Comparison of ENCODE assay signal across 1 cellular context in the genomic region with DNA sequence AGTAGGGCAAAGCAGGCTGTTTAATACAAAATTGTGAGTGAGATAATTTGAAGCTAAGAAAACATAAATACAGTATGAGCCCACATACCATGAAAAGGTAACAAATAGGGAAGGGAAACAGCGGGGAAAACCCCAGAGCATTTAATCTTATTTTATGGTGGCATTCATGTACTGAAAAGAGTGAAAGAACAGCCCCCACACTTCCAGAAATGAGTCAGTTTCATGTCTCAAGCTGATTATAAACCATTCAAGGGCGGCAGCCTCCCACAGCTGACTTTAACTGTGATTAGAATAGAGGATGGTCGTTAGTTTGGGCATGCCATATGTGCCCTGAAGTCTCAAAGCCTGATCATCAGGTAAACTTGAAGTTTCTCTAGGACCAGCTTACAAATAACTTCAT.
TF ChIP-seq lines count a peak whose summit lies in the region.

No MANE protein-coding gene starts in this region.

TF ChIP-seq in GM12878, 131 proteins besides CTCF, POLR2A, EP300 and RAD21 (continued from another document and continues in another):
- TF ChIP-seq, protein P1, sequence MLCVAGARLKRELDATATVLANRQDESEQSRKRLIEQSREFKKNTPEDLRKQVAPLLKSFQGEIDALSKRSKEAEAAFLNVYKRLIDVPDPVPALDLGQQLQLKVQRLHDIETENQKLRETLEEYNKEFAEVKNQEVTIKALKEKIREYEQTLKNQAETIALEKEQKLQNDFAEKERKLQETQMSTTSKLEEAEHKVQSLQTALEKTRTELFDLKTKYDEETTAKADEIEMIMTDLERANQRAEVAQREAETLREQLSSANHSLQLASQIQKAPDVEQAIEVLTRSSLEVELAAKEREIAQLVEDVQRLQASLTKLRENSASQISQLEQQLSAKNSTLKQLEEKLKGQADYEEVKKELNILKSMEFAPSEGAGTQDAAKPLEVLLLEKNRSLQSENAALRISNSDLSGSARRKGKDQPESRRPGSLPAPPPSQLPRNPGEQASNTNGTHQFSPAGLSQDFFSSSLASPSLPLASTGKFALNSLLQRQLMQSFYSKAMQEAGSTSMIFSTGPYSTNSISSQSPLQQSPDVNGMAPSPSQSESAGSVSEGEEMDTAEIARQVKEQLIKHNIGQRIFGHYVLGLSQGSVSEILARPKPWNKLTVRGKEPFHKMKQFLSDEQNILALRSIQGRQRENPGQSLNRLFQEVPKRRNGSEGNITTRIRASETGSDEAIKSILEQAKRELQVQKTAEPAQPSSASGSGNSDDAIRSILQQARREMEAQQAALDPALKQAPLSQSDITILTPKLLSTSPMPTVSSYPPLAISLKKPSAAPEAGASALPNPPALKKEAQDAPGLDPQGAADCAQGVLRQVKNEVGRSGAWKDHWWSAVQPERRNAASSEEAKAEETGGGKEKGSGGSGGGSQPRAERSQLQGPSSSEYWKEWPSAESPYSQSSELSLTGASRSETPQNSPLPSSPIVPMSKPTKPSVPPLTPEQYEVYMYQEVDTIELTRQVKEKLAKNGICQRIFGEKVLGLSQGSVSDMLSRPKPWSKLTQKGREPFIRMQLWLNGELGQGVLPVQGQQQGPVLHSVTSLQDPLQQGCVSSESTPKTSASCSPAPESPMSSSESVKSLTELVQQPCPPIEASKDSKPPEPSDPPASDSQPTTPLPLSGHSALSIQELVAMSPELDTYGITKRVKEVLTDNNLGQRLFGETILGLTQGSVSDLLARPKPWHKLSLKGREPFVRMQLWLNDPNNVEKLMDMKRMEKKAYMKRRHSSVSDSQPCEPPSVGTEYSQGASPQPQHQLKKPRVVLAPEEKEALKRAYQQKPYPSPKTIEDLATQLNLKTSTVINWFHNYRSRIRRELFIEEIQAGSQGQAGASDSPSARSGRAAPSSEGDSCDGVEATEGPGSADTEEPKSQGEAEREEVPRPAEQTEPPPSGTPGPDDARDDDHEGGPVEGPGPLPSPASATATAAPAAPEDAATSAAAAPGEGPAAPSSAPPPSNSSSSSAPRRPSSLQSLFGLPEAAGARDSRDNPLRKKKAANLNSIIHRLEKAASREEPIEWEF (IDR thresholded peaks at IDR 0.05; ENCODE audit: insufficient replicate concordance, low read depth, low read length), result no peak
- TF ChIP-seq WRNIP1 (IDR thresholded peaks at IDR 0.05; ENCODE audit: borderline replicate concordance, low read depth, low read length) (no peak), MEF2A (IDR thresholded peaks at IDR 0.05; ENCODE audit: insufficient read depth, low read depth, low read length) (peak; percentile 83; the same call in 1 of the 2 replicates), LARP7 (IDR thresholded peaks at IDR 0.05) (no peak), JUND (IDR thresholded peaks at IDR 0.05; ENCODE audit: low read depth, low read length) (peak; percentile 93), RFX5 (IDR thresholded peaks at IDR 0.05; ENCODE audit: low read depth, low read length) (no peak), SMAD5 (IDR thresholded peaks at IDR 0.05; ENCODE audit: low read depth) (no peak), POU2F2 (IDR thresholded peaks at IDR 0.05; ENCODE audit: borderline replicate concordance, low read depth, low read length) (peak; percentile 92; the same call in 2 of the 3 replicates), KDM1A (IDR thresholded peaks at IDR 0.05; ENCODE audit: borderline replicate concordance) (no peak), ETV6 (conservative IDR thresholded peaks at IDR 0.05 in 1 of 2, IDR thresholded peaks at IDR 0.05 in 1 of 2; ENCODE audit: borderline replicate concordance in 1 of 2, low read depth in 1 of 2) (peak in 1 of 2 experiments; percentile 76; a peak in 2 of 4 replicates), RCOR1 (conservative IDR thresholded peaks at IDR 0.05; ENCODE audit: low read depth, low read length) (peak; percentile 75; the same call in 1 of the 2 replicates), PAX8 (IDR thresholded peaks at IDR 0.05) (no peak), BRCA1 (IDR thresholded peaks at IDR 0.05; ENCODE audit: low read depth, low read length) (no peak), YY1 (IDR thresholded peaks at IDR 0.05; ENCODE audit: low read depth, low read length) (peak; percentile 56; the same call in 1 of the 2 replicates), SUPT20H (IDR thresholded peaks at IDR 0.05; ENCODE audit: borderline replicate concordance, control insufficient read depth, low read depth, low read length) (no peak), ZNF274 (IDR thresholded peaks at IDR 0.05; ENCODE audit: insufficient read depth, insufficient read length) (no peak), MTA2 (IDR thresholded peaks at IDR 0.05; ENCODE audit: low read depth) (peak; percentile 99), MXI1 (IDR thresholded peaks at IDR 0.05; ENCODE audit: low read depth, low read length) (no peak), GABPA (IDR thresholded peaks at IDR 0.05; ENCODE audit: low read depth) (peak; percentile 64), ZZZ3 (IDR thresholded peaks at IDR 0.05; ENCODE audit: control insufficient read depth, insufficient read length, low read depth) (no peak), EGR1 (IDR thresholded peaks at IDR 0.05; ENCODE audit: borderline replicate concordance in 1 of 2, low read depth in 2 of 2, low read length in 2 of 2) (peak in 1 of 2 experiments; percentile 72; a peak in 2 of 3 replicates), SMC3 (IDR thresholded peaks at IDR 0.05; ENCODE audit: borderline replicate concordance, low read length) (no peak), NFIC (IDR thresholded peaks at IDR 0.05; ENCODE audit: low read depth, low read length) (peak; percentile 97), NR2F1 (conservative IDR thresholded peaks at IDR 0.05) (peak; percentile 61), ZSCAN29 (IDR thresholded peaks at IDR 0.05) (no peak), JUNB (IDR thresholded peaks at IDR 0.05) (peak; percentile 97), CBX5 (IDR thresholded peaks at IDR 0.05; ENCODE audit: low read depth) (peak; percentile 95; the same call in 1 of the 2 replicates), RBBP5 (conservative IDR thresholded peaks at IDR 0.05) (no peak), CHD1 (IDR thresholded peaks at IDR 0.05; ENCODE audit: low read depth, low read length) (no peak)
- TF ChIP-seq, protein P2, sequence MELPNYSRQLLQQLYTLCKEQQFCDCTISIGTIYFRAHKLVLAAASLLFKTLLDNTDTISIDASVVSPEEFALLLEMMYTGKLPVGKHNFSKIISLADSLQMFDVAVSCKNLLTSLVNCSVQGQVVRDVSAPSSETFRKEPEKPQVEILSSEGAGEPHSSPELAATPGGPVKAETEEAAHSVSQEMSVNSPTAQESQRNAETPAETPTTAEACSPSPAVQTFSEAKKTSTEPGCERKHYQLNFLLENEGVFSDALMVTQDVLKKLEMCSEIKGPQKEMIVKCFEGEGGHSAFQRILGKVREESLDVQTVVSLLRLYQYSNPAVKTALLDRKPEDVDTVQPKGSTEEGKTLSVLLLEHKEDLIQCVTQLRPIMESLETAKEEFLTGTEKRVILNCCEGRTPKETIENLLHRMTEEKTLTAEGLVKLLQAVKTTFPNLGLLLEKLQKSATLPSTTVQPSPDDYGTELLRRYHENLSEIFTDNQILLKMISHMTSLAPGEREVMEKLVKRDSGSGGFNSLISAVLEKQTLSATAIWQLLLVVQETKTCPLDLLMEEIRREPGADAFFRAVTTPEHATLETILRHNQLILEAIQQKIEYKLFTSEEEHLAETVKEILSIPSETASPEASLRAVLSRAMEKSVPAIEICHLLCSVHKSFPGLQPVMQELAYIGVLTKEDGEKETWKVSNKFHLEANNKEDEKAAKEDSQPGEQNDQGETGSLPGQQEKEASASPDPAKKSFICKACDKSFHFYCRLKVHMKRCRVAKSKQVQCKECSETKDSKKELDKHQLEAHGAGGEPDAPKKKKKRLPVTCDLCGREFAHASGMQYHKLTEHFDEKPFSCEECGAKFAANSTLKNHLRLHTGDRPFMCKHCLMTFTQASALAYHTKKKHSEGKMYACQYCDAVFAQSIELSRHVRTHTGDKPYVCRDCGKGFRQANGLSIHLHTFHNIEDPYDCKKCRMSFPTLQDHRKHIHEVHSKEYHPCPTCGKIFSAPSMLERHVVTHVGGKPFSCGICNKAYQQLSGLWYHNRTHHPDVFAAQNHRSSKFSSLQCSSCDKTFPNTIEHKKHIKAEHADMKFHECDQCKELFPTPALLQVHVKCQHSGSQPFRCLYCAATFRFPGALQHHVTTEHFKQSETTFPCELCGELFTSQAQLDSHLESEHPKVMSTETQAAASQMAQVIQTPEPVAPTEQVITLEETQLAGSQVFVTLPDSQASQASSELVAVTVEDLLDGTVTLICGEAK (IDR thresholded peaks at IDR 0.05; ENCODE audit: borderline replicate concordance), result no peak
- TF ChIP-seq, protein P3, sequence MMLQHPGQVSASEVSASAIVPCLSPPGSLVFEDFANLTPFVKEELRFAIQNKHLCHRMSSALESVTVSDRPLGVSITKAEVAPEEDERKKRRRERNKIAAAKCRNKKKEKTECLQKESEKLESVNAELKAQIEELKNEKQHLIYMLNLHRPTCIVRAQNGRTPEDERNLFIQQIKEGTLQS (IDR thresholded peaks at IDR 0.05; ENCODE audit: borderline replicate concordance, extremely low read depth, low read depth, low read length), result no peak
- TF ChIP-seq, protein P4, sequence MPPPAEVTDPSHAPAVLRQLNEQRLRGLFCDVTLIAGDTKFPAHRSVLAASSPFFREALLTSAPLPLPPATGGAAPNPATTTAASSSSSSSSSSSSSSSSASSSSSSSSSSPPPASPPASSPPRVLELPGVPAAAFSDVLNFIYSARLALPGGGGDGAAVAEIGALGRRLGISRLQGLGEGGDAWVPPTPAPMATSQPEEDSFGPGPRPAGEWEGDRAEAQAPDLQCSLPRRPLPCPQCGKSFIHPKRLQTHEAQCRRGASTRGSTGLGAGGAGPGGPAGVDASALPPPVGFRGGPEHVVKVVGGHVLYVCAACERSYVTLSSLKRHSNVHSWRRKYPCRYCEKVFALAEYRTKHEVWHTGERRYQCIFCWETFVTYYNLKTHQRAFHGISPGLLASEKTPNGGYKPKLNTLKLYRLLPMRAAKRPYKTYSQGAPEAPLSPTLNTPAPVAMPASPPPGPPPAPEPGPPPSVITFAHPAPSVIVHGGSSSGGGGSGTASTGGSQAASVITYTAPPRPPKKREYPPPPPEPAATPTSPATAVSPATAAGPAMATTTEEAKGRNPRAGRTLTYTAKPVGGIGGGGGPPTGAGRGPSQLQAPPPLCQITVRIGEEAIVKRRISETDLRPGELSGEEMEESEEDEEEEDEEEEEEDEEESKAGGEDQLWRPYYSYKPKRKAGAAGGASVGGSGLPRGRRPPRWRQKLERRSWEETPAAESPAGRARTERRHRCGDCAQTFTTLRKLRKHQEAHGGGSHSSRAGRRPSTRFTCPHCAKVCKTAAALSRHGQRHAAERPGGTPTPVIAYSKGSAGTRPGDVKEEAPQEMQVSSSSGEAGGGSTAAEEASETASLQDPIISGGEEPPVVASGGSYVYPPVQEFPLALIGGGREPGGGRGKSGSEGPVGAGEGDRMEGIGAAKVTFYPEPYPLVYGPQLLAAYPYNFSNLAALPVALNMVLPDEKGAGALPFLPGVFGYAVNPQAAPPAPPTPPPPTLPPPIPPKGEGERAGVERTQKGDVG (CRISPR knock-in tag; IDR thresholded peaks at IDR 0.05), result no peak
- TF ChIP-seq, protein P5, sequence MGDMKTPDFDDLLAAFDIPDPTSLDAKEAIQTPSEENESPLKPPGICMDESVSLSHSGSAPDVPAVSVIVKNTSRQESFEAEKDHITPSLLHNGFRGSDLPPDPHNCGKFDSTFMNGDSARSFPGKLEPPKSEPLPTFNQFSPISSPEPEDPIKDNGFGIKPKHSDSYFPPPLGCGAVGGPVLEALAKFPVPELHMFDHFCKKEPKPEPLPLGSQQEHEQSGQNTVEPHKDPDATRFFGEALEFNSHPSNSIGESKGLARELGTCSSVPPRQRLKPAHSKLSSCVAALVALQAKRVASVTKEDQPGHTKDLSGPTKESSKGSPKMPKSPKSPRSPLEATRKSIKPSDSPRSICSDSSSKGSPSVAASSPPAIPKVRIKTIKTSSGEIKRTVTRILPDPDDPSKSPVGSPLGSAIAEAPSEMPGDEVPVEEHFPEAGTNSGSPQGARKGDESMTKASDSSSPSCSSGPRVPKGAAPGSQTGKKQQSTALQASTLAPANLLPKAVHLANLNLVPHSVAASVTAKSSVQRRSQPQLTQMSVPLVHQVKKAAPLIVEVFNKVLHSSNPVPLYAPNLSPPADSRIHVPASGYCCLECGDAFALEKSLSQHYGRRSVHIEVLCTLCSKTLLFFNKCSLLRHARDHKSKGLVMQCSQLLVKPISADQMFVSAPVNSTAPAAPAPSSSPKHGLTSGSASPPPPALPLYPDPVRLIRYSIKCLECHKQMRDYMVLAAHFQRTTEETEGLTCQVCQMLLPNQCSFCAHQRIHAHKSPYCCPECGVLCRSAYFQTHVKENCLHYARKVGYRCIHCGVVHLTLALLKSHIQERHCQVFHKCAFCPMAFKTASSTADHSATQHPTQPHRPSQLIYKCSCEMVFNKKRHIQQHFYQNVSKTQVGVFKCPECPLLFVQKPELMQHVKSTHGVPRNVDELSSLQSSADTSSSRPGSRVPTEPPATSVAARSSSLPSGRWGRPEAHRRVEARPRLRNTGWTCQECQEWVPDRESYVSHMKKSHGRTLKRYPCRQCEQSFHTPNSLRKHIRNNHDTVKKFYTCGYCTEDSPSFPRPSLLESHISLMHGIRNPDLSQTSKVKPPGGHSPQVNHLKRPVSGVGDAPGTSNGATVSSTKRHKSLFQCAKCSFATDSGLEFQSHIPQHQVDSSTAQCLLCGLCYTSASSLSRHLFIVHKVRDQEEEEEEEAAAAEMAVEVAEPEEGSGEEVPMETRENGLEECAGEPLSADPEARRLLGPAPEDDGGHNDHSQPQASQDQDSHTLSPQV (IDR thresholded peaks at IDR 0.05), result no peak
- TF ChIP-seq, protein P6, sequence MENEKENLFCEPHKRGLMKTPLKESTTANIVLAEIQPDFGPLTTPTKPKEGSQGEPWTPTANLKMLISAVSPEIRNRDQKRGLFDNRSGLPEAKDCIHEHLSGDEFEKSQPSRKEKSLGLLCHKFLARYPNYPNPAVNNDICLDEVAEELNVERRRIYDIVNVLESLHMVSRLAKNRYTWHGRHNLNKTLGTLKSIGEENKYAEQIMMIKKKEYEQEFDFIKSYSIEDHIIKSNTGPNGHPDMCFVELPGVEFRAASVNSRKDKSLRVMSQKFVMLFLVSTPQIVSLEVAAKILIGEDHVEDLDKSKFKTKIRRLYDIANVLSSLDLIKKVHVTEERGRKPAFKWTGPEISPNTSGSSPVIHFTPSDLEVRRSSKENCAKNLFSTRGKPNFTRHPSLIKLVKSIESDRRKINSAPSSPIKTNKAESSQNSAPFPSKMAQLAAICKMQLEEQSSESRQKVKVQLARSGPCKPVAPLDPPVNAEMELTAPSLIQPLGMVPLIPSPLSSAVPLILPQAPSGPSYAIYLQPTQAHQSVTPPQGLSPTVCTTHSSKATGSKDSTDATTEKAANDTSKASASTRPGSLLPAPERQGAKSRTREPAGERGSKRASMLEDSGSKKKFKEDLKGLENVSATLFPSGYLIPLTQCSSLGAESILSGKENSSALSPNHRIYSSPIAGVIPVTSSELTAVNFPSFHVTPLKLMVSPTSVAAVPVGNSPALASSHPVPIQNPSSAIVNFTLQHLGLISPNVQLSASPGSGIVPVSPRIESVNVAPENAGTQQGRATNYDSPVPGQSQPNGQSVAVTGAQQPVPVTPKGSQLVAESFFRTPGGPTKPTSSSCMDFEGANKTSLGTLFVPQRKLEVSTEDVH (IDR thresholded peaks at IDR 0.05; ENCODE audit: low read depth, partially characterized antibody), result no peak
- TF ChIP-seq, protein P7, sequence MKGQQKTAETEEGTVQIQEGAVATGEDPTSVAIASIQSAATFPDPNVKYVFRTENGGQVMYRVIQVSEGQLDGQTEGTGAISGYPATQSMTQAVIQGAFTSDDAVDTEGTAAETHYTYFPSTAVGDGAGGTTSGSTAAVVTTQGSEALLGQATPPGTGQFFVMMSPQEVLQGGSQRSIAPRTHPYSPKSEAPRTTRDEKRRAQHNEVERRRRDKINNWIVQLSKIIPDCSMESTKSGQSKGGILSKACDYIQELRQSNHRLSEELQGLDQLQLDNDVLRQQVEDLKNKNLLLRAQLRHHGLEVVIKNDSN (IDR thresholded peaks at IDR 0.05; ENCODE audit: borderline replicate concordance, extremely low read length, insufficient read depth, low read depth, low read length), result no peak
